ENCODE assay signal across 9 cellular contexts in genomic region chr5:6632931-6633468, GRCh38. TPM values are rescaled to one million over a fixed set of nuclear protein-coding genes. Genes with fewer than 3 reads are reported as not detected.
DNase-seq lines count a peak whose midpoint lies in the region; ATAC-seq, FAIRE-seq and TF ChIP-seq lines count a peak whose summit lies in the region.
"Had no signal": no experiment of that assay in that cellular context is flagged by ENCODE, and none has a peak within 500 bp of the region (broad histone marks: within the 10 kb centered on the region; RNA-seq: fewer than 3 reads in every experiment).

NSUN2 (minus strand) TSS chr5:6633044; CDS start chr5:6632979, 65 bp downstream.
SRD5A1 (plus strand) TSS chr5:6633440; CDS start chr5:6633577, 137 bp downstream.

- TF ChIP-seq POLR2A in GM19193 (IDR thresholded peaks at IDR 0.05; ENCODE audit: extremely low read depth, insufficient read depth, insufficient read length) = peak; percentile 88

- H3K9me3 ChIP-seq in kidney (ENCODE audit: control insufficient read depth in 1 of 2, low read length in 2 of 2) = no peaks in the 10 kb centered on the region

- FAIRE-seq in kidney (lab: Jason Lieb, UNC) = no peak
- FAIRE-seq: colon had no signal

- peaks cover 4 to 10% of the 10 kb centered on the region in 2 donors for H3K4me1 ChIP-seq in kidney (ENCODE audit: control insufficient read depth in 1 of 2, insufficient read depth in 1 of 2, low read depth in 1 of 2, low read length in 2 of 2)

- TF ChIP-seq CTCF in kidney (IDR thresholded peaks at IDR 0.05; ENCODE audit: borderline replicate concordance, extremely low read depth, insufficient read depth) = no peak

- H3K9ac ChIP-seq in kidney (ENCODE audit: low read length in 2 of 2) = peak within 1 kb of the TSS; percentile 81 to 83

- DNase-seq in AML-193 (lab: John Stamatoyannopoulos, UW) = peak; percentile 63 to 80
- peak; percentile 82 for DNase-seq in NCI-H460 (ENCODE audit: extremely low read depth, low read depth)
- peak; percentile 95 for DNase-seq in activated CD4-positive, CD25-positive, alpha-beta regulatory T cell treated with anti-CD3 and anti-CD28 coated beads, Interleukin-2, amount 50 U/mL, for 72 hours
- peak; percentile 90 for DNase-seq in cerebellar cortex (ENCODE audit: low spot score)
- DNase-seq in kidney = peak; percentile 97
- DNase-seq in stimulated activated CD4-positive, alpha-beta T cell treated with anti-CD3 and anti-CD28 coated beads, Interleukin-15, amount 100 ng/mL, for 1 hour (ENCODE audit: low read depth in 1 of 2, low spot score in 1 of 2) = peak; percentile 87 to 91

- intact Hi-C loops in kidney (cut with DNase I) = loop anchor here (10.0 kb wide), 1 partner anchor 112 kb away; no protein-coding TSS in a partner anchor

- H3K36me3 ChIP-seq in kidney (ENCODE audit: control insufficient read depth in 1 of 2, insufficient read depth in 2 of 2, low read length in 2 of 2) = peaks cover 0 to 17% of the 10 kb centered on the region in 2 donors

- ATAC-seq in HG03432 (IDR thresholded peaks at IDR 0.05; ENCODE audit: unreplicated experiment) = peak; percentile 91

- peak within 1 kb of the TSS; percentile 95 to 97 for H3K27ac ChIP-seq in kidney (ENCODE audit: low read depth in 2 of 2, low read length in 2 of 2)

- peak within 1 kb of the TSS; percentile 84 to 89 for H3K4me3 ChIP-seq in kidney (ENCODE audit: low read length in 2 of 2)

RNA-seq across cellular contexts. Expression of gene NSUN2, which starts in this region (rescaled TPM):
- 97.2 and 118 TPM in 2 replicates for total RNA-seq in NCI-H460 (2014; rRNA removed; shearing (Covaris generic))
- 130 and 168 TPM in 2 replicates for polyA plus RNA-seq in NCI-H460 (2014; cell fraction: nucleus; rRNA removed)
- 48.9 TPM for total RNA-seq in kidney
- polyA plus RNA-seq in kidney (ENCODE audit: insufficient read depth, low read depth, low replicate concordance) = 16.9 TPM

RNA-seq across cellular contexts. Expression of gene SRD5A1, which starts in this region (rescaled TPM):
- 21.4 and 21.6 TPM in 2 replicates for total RNA-seq in NCI-H460 (2014; rRNA removed; shearing (Covaris generic))
- polyA plus RNA-seq in NCI-H460 (2014; cell fraction: nucleus; rRNA removed) = 42.6 and 48.4 TPM in 2 replicates
- total RNA-seq in kidney = 13.1 TPM
- polyA plus RNA-seq in kidney (ENCODE audit: insufficient read depth, low read depth, low replicate concordance) = 6.5 TPM

Comparison
In these comparisons a context has a peak if more than half of its experiments do, and no peak if none do; other contexts are left out.
1. Peak in every context shown above with its lines: DNase-seq, ATAC-seq, H3K4me3 ChIP-seq and H3K27ac ChIP-seq.